In genomic region chr12:1929241-1929984, GRCh38 we compare ENCODE assay signal across 25 cellular contexts. TPM values are rescaled to one million over a fixed set of nuclear protein-coding genes. Genes with fewer than 3 reads are reported as not detected.
A peak's percentile ranks its signal among the peaks of the same experiment; 100 is the strongest.
DNase-seq lines count a peak whose midpoint lies in the region; ATAC-seq and TF ChIP-seq lines count a peak whose summit lies in the region.
"Had no signal": no experiment of that assay in that cellular context is flagged by ENCODE, and none has a peak within 500 bp of the region (broad histone marks: within the 10 kb centered on the region; RNA-seq: fewer than 3 reads in every experiment).

No MANE protein-coding gene starts in this region.

- no peak overlapping the region for H3K4ac ChIP-seq in H9 (ENCODE audit: low read depth, low read length)

- H2AFZ ChIP-seq in H9 (ENCODE audit: low read length): no peak overlapping the region
- H2AFZ ChIP-seq: GM23248 had no signal

- H3K9ac ChIP-seq in H9 (ENCODE audit: extremely low read depth, insufficient read length, low read length): no peak overlapping the region
- H3K9ac ChIP-seq: GM23248 had no signal

- H3K18ac ChIP-seq in H9 (ENCODE audit: insufficient read length, low read depth, low read length): no peak overlapping the region

- no peak for ATAC-seq in activated B cell treated with CpG ODN at 0.5 μM for 24 hours (ENCODE audit: low read depth)
- ATAC-seq in HG03439 (IDR thresholded peaks at IDR 0.05; ENCODE audit: unreplicated experiment): no peak
- ATAC-seq in GM19452 (IDR thresholded peaks at IDR 0.05; ENCODE audit: unreplicated experiment): no peak
- no peak for ATAC-seq in GM18498 (IDR thresholded peaks at IDR 0.05; ENCODE audit: unreplicated experiment)
- ATAC-seq: effector memory CD8-positive, alpha-beta T cell; heart right ventricle had no signal

- POLR2A ChIA-PET in activated B cell treated with CpG ODN at 0.5 μM for 24 hours (lab: Charles Lee): interaction anchor here (0.6 to 0.7 kb wide), 3 partner anchors 107 to 1017 kb away, joined by 3 to 7 read pairs (median 4); no protein-coding TSS in a partner anchor

- H3K4me1 Mint-ChIP-seq in H9 (peaks cover 2 to 16% of the 10 kb centered on the region in 2 experiments; a peak in 2 of 4 replicates), activated B cell treated with CpG ODN at 0.5 μM for 24 hours (peaks cover 75% of the 10 kb centered on the region)

- no peak overlapping the region for H4K5ac ChIP-seq in H9 (ENCODE audit: insufficient read length, low read depth, low read length)

- no peak overlapping the region for H3K4me2 ChIP-seq in H9 (ENCODE audit: insufficient read depth, insufficient read length, low read length)

- H3K36me3 Mint-ChIP-seq in H9 (ENCODE audit: insufficient read depth in 1 of 3, low read depth in 3 of 3) (no peaks in the 10 kb centered on the region), activated B cell treated with CpG ODN at 0.5 μM for 24 hours (ENCODE audit: low read depth) (no peaks in the 10 kb centered on the region)

- H4K8ac ChIP-seq in H9 (replicated peaks; ENCODE audit: insufficient read length, low read depth, low read length): no peak overlapping the region

- H3K9me3 ChIP-seq in H9 (ENCODE audit: control insufficient read depth, low read depth, low read length) (no peaks in the 10 kb centered on the region), neutrophil (no peaks in the 10 kb centered on the region)
- H3K9me3 ChIP-seq: heart right ventricle, prostate gland, thoracic aorta had no signal

- H3K27me3 ChIP-seq in H9 (ENCODE audit: insufficient read depth, low read length): no peaks in the 10 kb centered on the region
- peaks cover 13% of the 10 kb centered on the region for H3K27me3 ChIP-seq in neutrophil

- H3K4me3 Mint-ChIP-seq in H9 (no peak overlapping the region), activated B cell treated with CpG ODN at 0.5 μM for 24 hours (no peak overlapping the region)
- H3K4me3 Mint-ChIP-seq: effector memory CD8-positive, alpha-beta T cell; nephron had no signal

- H3K56ac ChIP-seq in H9 (ENCODE audit: insufficient read length, low read depth, low read length): no peak overlapping the region

- H3K27ac Mint-ChIP-seq in H9: no peak overlapping the region
- H3K27ac Mint-ChIP-seq in activated B cell treated with CpG ODN at 0.5 μM for 24 hours: peak overlapping the region; percentile 70
- H3K27ac Mint-ChIP-seq: nephron had no signal

- TF ChIP-seq CTCF in H9 (conservative IDR thresholded peaks at IDR 0.05): no peak
- TF ChIP-seq CTCF in activated B cell treated with CpG ODN at 0.5 μM for 24 hours (IDR thresholded peaks at IDR 0.05): no peak
- TF ChIP-seq CTCF in neutrophil (IDR thresholded peaks at IDR 0.05): no peak

- H2BK5ac ChIP-seq in H9 (ENCODE audit: insufficient read length, low read length): no peak overlapping the region

- H3K79me1 ChIP-seq in H9 (ENCODE audit: insufficient read depth, low read depth, low read length, poor library complexity, severe bottlenecking): no peaks in the 10 kb centered on the region

- H3K23ac ChIP-seq in H9 (ENCODE audit: insufficient read length, low read depth, low read length): no peak overlapping the region

- H3T11ph ChIP-seq in H9 (ENCODE audit: low read length): no peak overlapping the region

- H2AK5ac ChIP-seq in H9 (ENCODE audit: insufficient read length, low read length): no peak overlapping the region

- no peak overlapping the region for H3K4me3 ChIP-seq in neutrophil (ENCODE audit: low read depth in 1 of 2, low read length in 1 of 2)
- H3K4me3 ChIP-seq: GM23248, heart right ventricle, prostate gland, thoracic aorta had no signal

- H3K27me3 Mint-ChIP-seq in H9 (ENCODE audit: low read depth): peaks cover 3% of the 10 kb centered on the region; the same call in 1 of the 2 replicates
- H3K27me3 Mint-ChIP-seq in activated B cell treated with CpG ODN at 0.5 μM for 24 hours: no peaks in the 10 kb centered on the region

- H4K91ac ChIP-seq in H9 (ENCODE audit: insufficient read length, low read depth, low read length): no peak overlapping the region

- no peak overlapping the region for H2BK20ac ChIP-seq in H9 (ENCODE audit: low read depth, low read length, poor library complexity, severe bottlenecking)

- DNase-seq in NOMO-1 treated with DMSO at 0.1 percent for 48 hours (lab: John Stamatoyannopoulos, UW; ENCODE audit: unreplicated experiment) (peak; percentile 13), NOMO-1 treated with dmso at 0.1 percent for 144 hours (lab: John Stamatoyannopoulos, UW; ENCODE audit: unreplicated experiment) (no peak), H9 (peak; percentile 14), activated B cell treated with CpG ODN at 0.5 μM for 24 hours (no peak)
- DNase-seq: 8988T; activated naive CD4-positive, alpha-beta T cell treated with Interleukin-2 at 50 U/mL for 16 hours; anterior cingulate cortex; C1 segment of cervical spinal cord; DMS 273 treated with DMSO at 0.1 percent for 48 hours; effector memory CD8-positive, alpha-beta T cell; GM23248; heart right ventricle; mesendoderm; NCI-H1105; NCI-H2107; NCI-H524; small intestine; stimulated activated CD4-positive, alpha-beta T cell treated with anti-CD3 and anti-CD28 coated beads, Interleukin-4, amount 100 ng/mL, for 24 hours had no signal

- WGBS in H9 (ENCODE audit: extremely low coverage, insufficient read length, low lambda C conversion rate): no CpG with 5 or more reads among the region's 11 CpGs

- H2BK120ac ChIP-seq in H9 (ENCODE audit: low read depth, low read length, poor library complexity, severe bottlenecking): no peak overlapping the region

- CTCF ChIA-PET in activated B cell treated with CpG ODN at 0.5 μM for 24 hours (lab: Charles Lee): interaction anchor here (1.1 to 1.7 kb wide), 2 partner anchors 10 to 11 kb away, joined by 3 to 4 read pairs; no protein-coding TSS in a partner anchor

- H4K20me1 ChIP-seq in H9 (ENCODE audit: control insufficient read depth, insufficient read depth, insufficient read length): no peaks in the 10 kb centered on the region

- H3K23me2 ChIP-seq in H9 (ENCODE audit: insufficient read length, low read depth, low read length, poor library complexity, severe bottlenecking): no peaks in the 10 kb centered on the region

- H3K9me3 Mint-ChIP-seq in H9 (no peaks in the 10 kb centered on the region; a peak in 1 of 5 replicates), activated B cell treated with CpG ODN at 0.5 μM for 24 hours (no peaks in the 10 kb centered on the region)
- H3K9me3 Mint-ChIP-seq: effector memory CD8-positive, alpha-beta T cell; nephron had no signal

- intact Hi-C loops in activated B cell treated with CpG ODN at 0.5 μM for 24 hours (cut with micrococcal nuclease): loop anchor here (10.0 kb wide), 1 partner anchor 55 kb away; no protein-coding TSS in a partner anchor

- no peak overlapping the region for H2BK15ac ChIP-seq in H9 (ENCODE audit: low read depth, low read length)

- no peak overlapping the region for H3K14ac ChIP-seq in H9 (ENCODE audit: insufficient read depth, low read length)

- H3K79me2 ChIP-seq in H9 (ENCODE audit: insufficient read depth, low read length): no peaks in the 10 kb centered on the region

- no peaks in the 10 kb centered on the region for H3K36me3 ChIP-seq in neutrophil
- H3K36me3 ChIP-seq: heart right ventricle, prostate gland, thoracic aorta had no signal

- H2BK12ac ChIP-seq in H9 (ENCODE audit: insufficient read length, low read depth, low read length): no peak overlapping the region

- H3K4me1 ChIP-seq in H9 (ENCODE audit: insufficient read depth, low read length) (no peaks in the 10 kb centered on the region), neutrophil (ENCODE audit: control insufficient read depth in 1 of 2, insufficient read depth in 1 of 2, low read depth in 1 of 2, low read length in 1 of 2) (peaks cover 9 to 21% of the 10 kb centered on the region in 2 experiments)
- H3K4me1 ChIP-seq: prostate gland had no signal

- H3K27ac ChIP-seq in H9 (ENCODE audit: insufficient read length, low read depth, low read length) (no peak overlapping the region), neutrophil (peak overlapping the region; percentile 71)
- H3K27ac ChIP-seq: GM23248, prostate gland, thoracic aorta had no signal

RNA-seq across cellular contexts. Expression of gene CACNA2D4, which starts 11.0 kb away (rescaled TPM):
- 0.61 and 0.79 TPM in 2 replicates for total RNA-seq in H9 (2021)
- total RNA-seq in activated B cell treated with CpG ODN at 0.5 μM for 24 hours: 2.1 and 2.8 TPM in 2 replicates
- total RNA-seq: GM23248 had no signal

Comparison
In these comparisons a context has a peak if more than half of its experiments do, and no peak if none do; other contexts are left out.
1. DNase-seq: peak in NOMO-1 treated with DMSO at 0.1 percent for 48 hours (single experiment) and H9 (single experiment); none in NOMO-1 treated with dmso at 0.1 percent for 144 hours (single experiment) and activated B cell treated with CpG ODN at 0.5 μM for 24 hours (single experiment).